21 cellular contexts compared by ENCODE assay signal in genomic region chr6:90062667-90063066, GRCh38.
"Had no signal": no experiment of that assay in that cellular context is flagged by ENCODE, and none has a peak within 500 bp of the region (broad histone marks: within the 10 kb centered on the region; RNA-seq: fewer than 3 reads in every experiment).

No MANE protein-coding gene starts in this region.

- H3K4me1 ChIP-seq: sigmoid colon, tibial artery had no signal

- H3K27me3 ChIP-seq: pancreas, sigmoid colon, spleen, tibial artery had no signal

- H3K4me3 ChIP-seq: pancreas, sigmoid colon, spleen, tibial artery had no signal

- H3K36me3 ChIP-seq: pancreas, sigmoid colon, tibial artery had no signal

- ATAC-seq: activated CD4-positive, CD25-positive, alpha-beta regulatory T cell treated with anti-CD3 and anti-CD28 coated beads, Interleukin-2, amount 50 U/mL, for 24 hours; activated CD8-positive, alpha-beta T cell treated with anti-CD3 and anti-CD28 coated beads, Interleukin-2, amount 10 ng/mL, durations not matched to agents 7 days and 5 days; activated naive CD8-positive, alpha-beta T cell treated with anti-CD3 and anti-CD28 coated beads, Interleukin-2, amount 50 U/mL, for 24 hours; left ventricle myocardium superior; natural killer cell; pancreas; stimulated activated naive B cell treated with anti-CD40 and anti-IgM and Interleukin-4, amounts not matched to agents 10 μg/mL and 1 μg/mL and 100 μg/mL, for 72 hours had no signal

- DNase-seq: activated CD4-positive, alpha-beta T cell treated with anti-CD3 and anti-CD28 coated beads, Interleukin-2, amount 10 ng/mL, durations not matched to agents 7 days and 5 days; activated CD8-positive, alpha-beta memory T cell treated with anti-CD3 and anti-CD28 coated beads, Interleukin-2, amount 50 U/mL, for 48 hours; activated CD8-positive, alpha-beta T cell treated with anti-CD3 and anti-CD28 coated beads, Interleukin-2, amount 10 ng/mL, durations not matched to agents 7 days and 5 days; activated effector memory CD4-positive, alpha-beta T cell treated with Interleukin-2 at 50 U/mL for 16 hours; activated naive CD4-positive, alpha-beta T cell treated with anti-CD3 and anti-CD28 coated beads, Interleukin-2, amount 10 ng/mL, durations not matched to agents 7 days and 5 days; activated naive CD8-positive, alpha-beta T cell treated with anti-CD3 and anti-CD28 coated beads, Interleukin-2, amount 50 U/mL, for 24 hours; activated T-cell treated with anti-CD3 and anti-CD28 coated beads, Interleukin-2, amount 50 U/mL, for 48 hours; aorta; dermis blood vessel endothelial cell; effector memory CD4-positive, alpha-beta T cell; foreskin fibroblast; glutamatergic neuron; hippocampal formation; left ventricle myocardium superior; natural killer cell; pancreas; sigmoid colon; spleen; stimulated activated naive B cell treated with anti-CD40 and anti-IgM and Interleukin-4, amounts not matched to agents 10 μg/mL and 1 μg/mL and 100 μg/mL, for 72 hours; tibial artery had no signal

- H3K27ac ChIP-seq: pancreas, sigmoid colon, spleen, tibial artery had no signal

- H3K9me3 ChIP-seq: pancreas, sigmoid colon, spleen, tibial artery had no signal
